In genomic region chr1:219537182-219537581, GRCh38 we compare ENCODE assay signal across 1 cellular context.
TF ChIP-seq lines count a peak whose summit lies in the region.

No MANE protein-coding gene starts in this region.

TF ChIP-seq in SK-N-SH, 30 proteins besides CTCF, POLR2A, EP300 and RAD21 (continued from another document):
- 0 out of 2 replicates have a peak, but pooled peaks have one; percentile 5 for TF ChIP-seq PBX3 (IDR thresholded peaks at IDR 0.05)
- TF ChIP-seq GATA2 (CRISPR knock-in tag; IDR thresholded peaks at IDR 0.05) = peak; percentile 66
- no peak for TF ChIP-seq SMC3 (IDR thresholded peaks at IDR 0.05; ENCODE audit: low read depth, low read length)
- no peak for TF ChIP-seq MAX (IDR thresholded peaks at IDR 0.05; ENCODE audit: low read depth)
